In genomic region chr16:84673561-84673960, GRCh38 we compare ENCODE assay signal across 15 cellular contexts. TPM values are rescaled to one million over a fixed set of nuclear protein-coding genes. Genes with fewer than 3 reads are reported as not detected.
DNase-seq lines count a peak whose midpoint lies in the region; ATAC-seq and TF ChIP-seq lines count a peak whose summit lies in the region.
"Had no signal": no experiment of that assay in that cellular context is flagged by ENCODE, and none has a peak within 500 bp of the region (broad histone marks: within the 10 kb centered on the region; RNA-seq: fewer than 3 reads in every experiment).

No MANE protein-coding gene starts in this region.

- peak; percentile 12 for DNase-seq in GM20000 (ENCODE audit: low spot score)
- DNase-seq in NOMO-1 treated with DMSO at 0.1 percent for 48 hours (lab: John Stamatoyannopoulos, UW; ENCODE audit: unreplicated experiment): peak; percentile 88
- DNase-seq in RWPE2 (ENCODE audit: low spot score): no peak
- peak; percentile 34 for DNase-seq in posterior vena cava (ENCODE audit: low spot score)
- DNase-seq in NCI-H526 treated with DMSO at 0.1 percent for 48 hours (lab: John Stamatoyannopoulos, UW): no peak
- DNase-seq: Caco-2; CD4-positive, CD25-positive, alpha-beta regulatory T cell; DMS153; MG63; NCI-H1417; NCI-H187 treated with DMSO at 0.1 percent for 48 hours; NCI-H2171; NCI-H446 had no signal

- ATAC-seq in RWPE2 (ENCODE audit: low read depth) (no peak; the same call in 2 of the 3 replicates), HG02852 (IDR thresholded peaks at IDR 0.05; ENCODE audit: unreplicated experiment) (no peak), HG02973 (IDR thresholded peaks at IDR 0.05; ENCODE audit: unreplicated experiment) (no peak)

- TF ChIP-seq CTCF in GM20000 (IDR thresholded peaks at IDR 0.05; ENCODE audit: extremely low read depth, missing control alignments) (no peak), RWPE2 (IDR thresholded peaks at IDR 0.05; ENCODE audit: poor library complexity, severe bottlenecking) (no peak)

- H3K36me3 ChIP-seq in RWPE2 (ENCODE audit: low read depth): no peaks in the 10 kb centered on the region
- H3K36me3 ChIP-seq: MG63 had no signal

- intact Hi-C loops in posterior vena cava (cut with DNase I): loop anchor here in 1 of 2 donors (10.0 kb wide), 1 partner anchor 51 kb away; no protein-coding TSS in a partner anchor

- peak overlapping the region; percentile 3 for H3K27ac ChIP-seq in RWPE2 (ENCODE audit: poor library complexity, severe bottlenecking)

- no peaks in the 10 kb centered on the region for H3K9me3 ChIP-seq in RWPE2 (ENCODE audit: severe bottlenecking)
- H3K9me3 ChIP-seq: Caco-2, MG63 had no signal

- no peaks in the 10 kb centered on the region for H3K27me3 ChIP-seq in RWPE2 (ENCODE audit: insufficient read depth, poor library complexity, severe bottlenecking)
- H3K27me3 ChIP-seq: MG63 had no signal

- H3K4me1 ChIP-seq in RWPE2 (ENCODE audit: insufficient read depth, poor library complexity, severe bottlenecking): peaks cover 17% of the 10 kb centered on the region

- H3K4me3 ChIP-seq in RWPE2 (ENCODE audit: severe bottlenecking): no peak overlapping the region
- H3K4me3 ChIP-seq: MG63 had no signal

RNA-seq across cellular contexts. Expression of gene KLHL36, which starts 25.2 kb away (rescaled TPM):
- 10 to 100 TPM; 48.5 to 49.4 TPM for total RNA-seq in posterior vena cava

RNA-seq across cellular contexts. Expression of gene USP10, which starts 26.2 kb away (rescaled TPM):
- total RNA-seq in posterior vena cava: 10 to 100 TPM; 64.3 to 68.1 TPM

RNA-seq across cellular contexts. Expression of gene COTL1, which starts 55.7 kb away (rescaled TPM):
- total RNA-seq in posterior vena cava: 10 to 100 TPM; 55.0 to 66.0 TPM

Comparison
In these comparisons a context has a peak if more than half of its experiments do, and no peak if none do; other contexts are left out.
1. DNase-seq: peak in GM20000 (single experiment), NOMO-1 treated with DMSO at 0.1 percent for 48 hours (single experiment) and posterior vena cava (single experiment); none in RWPE2 (single experiment) and NCI-H526 treated with DMSO at 0.1 percent for 48 hours (single experiment).